ENCODE assay signal across 12 cellular contexts in genomic region chr1:116352349-116352813, GRCh38. TPM values are rescaled to one million over a fixed set of nuclear protein-coding genes. Genes with fewer than 3 reads are reported as not detected.
DNase-seq lines count a peak whose midpoint lies in the region; ATAC-seq and TF ChIP-seq lines count a peak whose summit lies in the region.
"Had no signal": no experiment of that assay in that cellular context is flagged by ENCODE, and none has a peak within 500 bp of the region (broad histone marks: within the 10 kb centered on the region; RNA-seq: fewer than 3 reads in every experiment).

No MANE protein-coding gene starts in this region.

- H3K79me2 ChIP-seq in OCI-LY7 (ENCODE audit: insufficient read depth, low read depth, low read length) (no peaks in the 10 kb centered on the region), osteoblast (ENCODE audit: insufficient read depth, low read length) (no peaks in the 10 kb centered on the region)

- no peaks in the 10 kb centered on the region for H3K36me3 ChIP-seq in OCI-LY7 (ENCODE audit: insufficient read depth, low read length)
- H3K36me3 ChIP-seq in osteoblast (ENCODE audit: insufficient read depth, low read length), result no peaks in the 10 kb centered on the region

- intact Hi-C loops in OCI-LY7 (cut with micrococcal nuclease; ENCODE audit: unreplicated experiment), result no loop called here

- no TSS peak for BruUV-seq in OCI-LY7 (replicated peaks; lab: Mats Ljungman, UMichigan)

- CTCF ChIA-PET in OCI-LY7 (lab: Charles Lee; ENCODE audit: unreplicated experiment) (no interaction called here), WTC11 (lab: Charles Lee) (interaction anchor here (1.2 kb wide), 1 partner anchor 133 kb away, joined by 4 read pairs; no protein-coding TSS in a partner anchor)

- H4K20me1 ChIP-seq in OCI-LY7 (ENCODE audit: insufficient read depth, low read length) (no peaks in the 10 kb centered on the region), osteoblast (ENCODE audit: insufficient read depth, low read length) (no peaks in the 10 kb centered on the region)

- POLR2A ChIA-PET in OCI-LY7 (lab: Charles Lee), result no interaction called here
- POLR2A ChIA-PET in WTC11 (lab: Charles Lee), result no interaction called here

- H3K27ac ChIP-seq in OCI-LY7 (ENCODE audit: low read depth, low read length, poor library complexity, severe bottlenecking) (no peak overlapping the region), osteoblast (ENCODE audit: low read depth, low read length) (no peak overlapping the region)

- H3K4me1 ChIP-seq in OCI-LY7 (ENCODE audit: insufficient read depth, low read length, poor library complexity, severe bottlenecking) (peaks cover 13% of the 10 kb centered on the region), osteoblast (ENCODE audit: insufficient read depth, low read length) (peaks cover 10% of the 10 kb centered on the region)

- H3K4me1 Mint-ChIP-seq in WTC11, result peaks cover 12% of the 10 kb centered on the region

- peak; percentile 13 for DNase-seq in stimulated activated CD4-positive, alpha-beta T cell treated with anti-CD3 and anti-CD28 coated beads, Interleukin-1b, Interleukin-23, amount 100 ng/mL, for 48 hours
- no peak for DNase-seq in stimulated activated CD4-positive, alpha-beta T cell treated with anti-CD3 and anti-CD28 coated beads, Interleukin-2, amount 100 ng/mL, for 48 hours
- DNase-seq in OCI-LY7 (ENCODE audit: low spot score) (no peak), osteoblast (ENCODE audit: insufficient read length, low spot score, missing footprints) (no peak), WTC11 (ENCODE audit: low spot score) (no peak), NCI-H2196 treated with DMSO at 0.1 percent for 48 hours (lab: John Stamatoyannopoulos, UW; ENCODE audit: unreplicated experiment) (no peak), NCI-H146 (lab: John Stamatoyannopoulos, UW) (no peak)
- DNase-seq: HCEC 1CT, midbrain, NCI-H345 had no signal

- H3K27me3 ChIP-seq in osteoblast (ENCODE audit: insufficient read depth, low read length), result no peaks in the 10 kb centered on the region

- H3K36me3 Mint-ChIP-seq in WTC11, result no peaks in the 10 kb centered on the region

- H2AFZ ChIP-seq in OCI-LY7 (ENCODE audit: low read length), result peak overlapping the region; percentile 49; the same call in 1 of the 2 replicates
- H2AFZ ChIP-seq in osteoblast (ENCODE audit: low read length), result peak overlapping the region; percentile 8

- H3K9me3 Mint-ChIP-seq in WTC11, result no peaks in the 10 kb centered on the region

- H3K9me2 ChIP-seq in OCI-LY7 (ENCODE audit: insufficient read depth, low read length), result no peaks in the 10 kb centered on the region

- H3K27ac Mint-ChIP-seq in WTC11, result no peak overlapping the region
- H3K27ac Mint-ChIP-seq: B cell had no signal

- no peak overlapping the region for H3K4me3 ChIP-seq in OCI-LY7 (ENCODE audit: low read depth, low read length, poor library complexity, severe bottlenecking)
- H3K4me3 ChIP-seq in osteoblast (ENCODE audit: insufficient read depth, low read length), result no peak overlapping the region

- H3K9me3 ChIP-seq in OCI-LY7 (ENCODE audit: low read length) (no peaks in the 10 kb centered on the region), osteoblast (ENCODE audit: low read depth, low read length) (no peaks in the 10 kb centered on the region)

- peak; percentile 57 for ATAC-seq in HG02642 (IDR thresholded peaks at IDR 0.05; ENCODE audit: poor library complexity, unreplicated experiment)
- ATAC-seq in WTC11, result no peak

- H3K27me3 Mint-ChIP-seq in WTC11 (ENCODE audit: low read depth), result no peaks in the 10 kb centered on the region

- H3K4me3 Mint-ChIP-seq in WTC11, result no peak overlapping the region
- H3K4me3 Mint-ChIP-seq: B cell had no signal

- no peak for TF ChIP-seq CTCF in OCI-LY7 (conservative IDR thresholded peaks at IDR 0.05; ENCODE audit: low read length)
- no peak for TF ChIP-seq CTCF in osteoblast (IDR thresholded peaks at IDR 0.05; ENCODE audit: extremely low read depth, low read depth, low read length)
- no peak for TF ChIP-seq CTCF in WTC11 (IDR thresholded peaks at IDR 0.05)

- H3K4me2 ChIP-seq in OCI-LY7 (ENCODE audit: low read length) (0 out of 2 replicates have a peak overlapping the region, but pooled peaks have one; percentile 3), osteoblast (ENCODE audit: insufficient read depth, low read length) (peak overlapping the region; percentile 30)

TF ChIP-seq in WTC11, 78 proteins besides CTCF, POLR2A, EP300 and RAD21:
- no peak for TF ChIP-seq TEAD1 (CRISPR knock-in tag; IDR thresholded peaks at IDR 0.05)
- TF ChIP-seq SMAD4 (CRISPR knock-in tag; IDR thresholded peaks at IDR 0.05), result no peak
- no peak for TF ChIP-seq GABPB1 (CRISPR knock-in tag; IDR thresholded peaks at IDR 0.05)
- no peak for TF ChIP-seq ZNF317 (CRISPR knock-in tag; IDR thresholded peaks at IDR 0.05; ENCODE audit: borderline replicate concordance, low read depth)
- no peak for TF ChIP-seq ZMAT4 (CRISPR knock-in tag; IDR thresholded peaks at IDR 0.05)
- no peak for TF ChIP-seq ZNF263 (CRISPR knock-in tag; IDR thresholded peaks at IDR 0.05; ENCODE audit: low read depth)
- no peak for TF ChIP-seq ZNF232 (CRISPR knock-in tag; IDR thresholded peaks at IDR 0.05)
- no peak for TF ChIP-seq ERG (CRISPR knock-in tag; IDR thresholded peaks at IDR 0.05)
- TF ChIP-seq IRF1 (CRISPR knock-in tag; IDR thresholded peaks at IDR 0.05), result no peak
- no peak for TF ChIP-seq ZNF416 (CRISPR knock-in tag; IDR thresholded peaks at IDR 0.05)
- TF ChIP-seq NFYB (CRISPR knock-in tag; conservative IDR thresholded peaks at IDR 0.05; ENCODE audit: low read depth), result no peak
- no peak for TF ChIP-seq TEAD4 (CRISPR knock-in tag; IDR thresholded peaks at IDR 0.05)

RNA-seq across cellular contexts. Expression of gene ATP1A1, which starts 20.7 kb away (rescaled TPM):
- total RNA-seq in OCI-LY7 (2014; rRNA removed; shearing (Covaris generic)), result 66.8 and 74.4 TPM in 2 replicates
- total RNA-seq in OCI-LY7 (2022), result 183 and 186 TPM in 2 replicates
- total RNA-seq in osteoblast, result 120 and 122 TPM in 2 replicates
- 259 to 286 TPM (median 259 TPM) in 3 replicates for total RNA-seq in WTC11 (2021)
